In genomic region chr7:134671670-134672069, GRCh38 we compare ENCODE assay signal across 14 cellular contexts. TPM values are rescaled to one million over a fixed set of nuclear protein-coding genes. Genes with fewer than 3 reads are reported as not detected.
A peak's percentile ranks its signal among the peaks of the same experiment; 100 is the strongest.
DNase-seq lines count a peak whose midpoint lies in the region; ATAC-seq and TF ChIP-seq lines count a peak whose summit lies in the region.
"Had no signal": no experiment of that assay in that cellular context is flagged by ENCODE, and none has a peak within 500 bp of the region (broad histone marks: within the 10 kb centered on the region; RNA-seq: fewer than 3 reads in every experiment).

No MANE protein-coding gene starts in this region.

- CTCF ChIA-PET in A673 (lab: Charles Lee) = interaction anchor here (0.7 kb wide), 1 partner anchor 30 kb away, joined by 5 read pairs; no protein-coding TSS in a partner anchor
- CTCF ChIA-PET in CD4-positive, alpha-beta T cell (lab: Charles Lee) = interaction anchor here (1.2 to 4.5 kb wide), 5 partner anchors 10 to 39 kb away, joined by 3 to 31 read pairs (median 7); partner anchors contain the start of gene BPGM

- H3K4me3 Mint-ChIP-seq in CD4-positive, alpha-beta T cell = peak overlapping the region; percentile 1
- H3K4me3 Mint-ChIP-seq in immature natural killer cell (no peak overlapping the region), HFFc6 (no peak overlapping the region)
- H3K4me3 Mint-ChIP-seq: IgD-negative memory B cell had no signal

- no peaks in the 10 kb centered on the region for H3K27me3 Mint-ChIP-seq in CD4-positive, alpha-beta T cell
- no peaks in the 10 kb centered on the region for H3K27me3 Mint-ChIP-seq in immature natural killer cell (ENCODE audit: low read depth in 3 of 3)
- H3K27me3 Mint-ChIP-seq in HFFc6 (ENCODE audit: insufficient read depth) = no peaks in the 10 kb centered on the region
- H3K27me3 Mint-ChIP-seq: IgD-negative memory B cell had no signal

- BruUV-seq in A673 (replicated peaks; lab: Mats Ljungman, UMichigan) = no TSS peak

- no peaks in the 10 kb centered on the region for H3K27me3 ChIP-seq in A673 (replicated peaks; ENCODE audit: insufficient read depth, low read depth, low read length, poor library complexity)
- H3K27me3 ChIP-seq in CD4-positive, alpha-beta T cell (ENCODE audit: control insufficient read depth, insufficient read depth, low read length) = no peaks in the 10 kb centered on the region
- H3K27me3 ChIP-seq: SJCRH30 had no signal

- TF ChIP-seq CTCF in A673 (conservative IDR thresholded peaks at IDR 0.05; ENCODE audit: low read depth, low read length) (no peak), HFFc6 (IDR thresholded peaks at IDR 0.05) (no peak)
- TF ChIP-seq CTCF in CD4-positive, alpha-beta T cell (IDR thresholded peaks at IDR 0.05) = no peak

- peaks cover 8% of the 10 kb centered on the region for H3K9me3 ChIP-seq in A673 (ENCODE audit: low read depth, low read length, poor library complexity, severe bottlenecking)
- peaks cover 7% of the 10 kb centered on the region for H3K9me3 ChIP-seq in CD4-positive, alpha-beta T cell (ENCODE audit: control insufficient read depth, low read length)

- H3K4me1 ChIP-seq in A673 (ENCODE audit: insufficient read depth, low read length, poor library complexity, severe bottlenecking) = peaks cover 23% of the 10 kb centered on the region

- peaks cover 69% of the 10 kb centered on the region for H3K4me1 Mint-ChIP-seq in CD4-positive, alpha-beta T cell (ENCODE audit: low read depth)
- H3K4me1 Mint-ChIP-seq in immature natural killer cell (peaks cover 48 to 59% of the 10 kb centered on the region in 2 donors), HFFc6 (ENCODE audit: low read depth) (peaks cover 50% of the 10 kb centered on the region)

- ATAC-seq in CD4-positive, alpha-beta T cell (ENCODE audit: poor library complexity) = no peak
- ATAC-seq in HG02970 (IDR thresholded peaks at IDR 0.05; ENCODE audit: low FRiP score, unreplicated experiment) = no peak

- peak overlapping the region; percentile 89 for H3K27ac Mint-ChIP-seq in CD4-positive, alpha-beta T cell
- peak overlapping the region; percentile 37 to 89 (median 69) for H3K27ac Mint-ChIP-seq in immature natural killer cell
- H3K27ac Mint-ChIP-seq in HFFc6 = no peak overlapping the region

- no peaks in the 10 kb centered on the region for H3K36me3 ChIP-seq in A673 (ENCODE audit: insufficient read depth, low read length, poor library complexity, severe bottlenecking)
- H3K36me3 ChIP-seq: SJCRH30 had no signal

- H3K4me3 ChIP-seq in A673 (ENCODE audit: low read depth, low read length, poor library complexity, severe bottlenecking) = no peak overlapping the region
- H3K4me3 ChIP-seq: SJCRH30 had no signal

- intact Hi-C loops in A673 (cut with micrococcal nuclease; ENCODE audit: unreplicated experiment) = no loop called here
- intact Hi-C loops in CD4-positive, alpha-beta T cell (cut with DNase I, micrococcal nuclease) = no loop called here

- no peaks in the 10 kb centered on the region for H3K9me3 Mint-ChIP-seq in CD4-positive, alpha-beta T cell
- no peaks in the 10 kb centered on the region for H3K9me3 Mint-ChIP-seq in immature natural killer cell
- no peaks in the 10 kb centered on the region for H3K9me3 Mint-ChIP-seq in HFFc6

- POLR2A ChIA-PET in A673 (lab: Charles Lee; ENCODE audit: low non-redundant PET) = no interaction called here
- POLR2A ChIA-PET in CD4-positive, alpha-beta T cell (lab: Charles Lee) = interaction anchor here (0.5 to 6.3 kb wide), 4 partner anchors 21 to 36 kb away, joined by 3 to 105 read pairs (median 3); partner anchors contain the start of gene BPGM

- no peak overlapping the region for H3K27ac ChIP-seq in A673 (ENCODE audit: low read depth, low read length, poor library complexity, severe bottlenecking)
- no peak overlapping the region for H3K27ac ChIP-seq in CD4-positive, alpha-beta T cell (ENCODE audit: low read depth, low read length)
- H3K27ac ChIP-seq: SJCRH30 had no signal

- H3K36me3 Mint-ChIP-seq in CD4-positive, alpha-beta T cell (ENCODE audit: low read depth) = peaks cover 38% of the 10 kb centered on the region
- H3K36me3 Mint-ChIP-seq in immature natural killer cell = peaks cover 13 to 17% (median 13%) of the 10 kb centered on the region in 3 donors
- peaks cover 31% of the 10 kb centered on the region for H3K36me3 Mint-ChIP-seq in HFFc6 (ENCODE audit: low read depth)

- DNase-seq in A673 (ENCODE audit: low spot score) (peak; percentile 33), NCI-H69 (lab: John Stamatoyannopoulos, UW) (peak; percentile 14), immature natural killer cell (no peak), HFFc6 (no peak)
- DNase-seq in CD4-positive, alpha-beta T cell = no peak
- DNase-seq in activated effector memory CD4-positive, alpha-beta T cell treated with Interleukin-2 at 50 U/mL for 16 hours = no peak
- DNase-seq: DND-41, Kasumi-1, NCI-H1105, NCI-H1694 treated with DMSO at 0.1 percent for 48 hours, RPMI8226, SJCRH30 had no signal

RNA-seq across cellular contexts. Expression of gene BPGM, which starts 25.0 kb away (rescaled TPM):
- 13.8 and 14.0 TPM in 2 replicates for total RNA-seq in A673 (2021)
- total RNA-seq in CD4-positive, alpha-beta T cell = 10 to 100 TPM; 46.3 to 46.6 TPM
- 10 to 100 TPM; 58.3 to 71.3 (median 59.5) TPM for polyA plus RNA-seq in immature natural killer cell
- 10 to 100 TPM; 34.4 to 57.3 (median 39.3) TPM for total RNA-seq in HFFc6 (2021; fragmentation: NEBNext Ultra II Directional; extraction: Animal tissue kit (Norgen Biotek cat#: 25700))

Comparison
In these comparisons a context has a peak if more than half of its experiments do, and no peak if none do; other contexts are left out.
1. DNase-seq: peak in A673 (single experiment) and NCI-H69 (single experiment); none in CD4-positive, alpha-beta T cell (0 of 10), immature natural killer cell (0 of 3), HFFc6 (single experiment) and activated effector memory CD4-positive, alpha-beta T cell treated with Interleukin-2 at 50 U/mL for 16 hours (single experiment).